Comparison of ENCODE assay signal across 26 cellular contexts in genomic region chr2:226556050-226556449, GRCh38.
"Had no signal": no experiment of that assay in that cellular context is flagged by ENCODE, and none has a peak within 500 bp of the region (broad histone marks: within the 10 kb centered on the region; RNA-seq: fewer than 3 reads in every experiment).

No MANE protein-coding gene starts in this region.

- H3K4me1 Mint-ChIP-seq: activated B cell treated with CpG ODN at 0.5 μM for 24 hours; activated CD8-positive, alpha-beta memory T cell treated with anti-CD3 and anti-CD28 coated beads, Interleukin-2, amount 10 ng/mL, durations not matched to agents 7 days and 5 days; naive B cell; nephron progenitor cell; stimulated activated memory B cell treated with anti-CD40 and anti-IgM and Interleukin-4, amounts not matched to agents 10 μg/mL and 1 μg/mL and 100 μg/mL, for 72 hours; stimulated activated naive CD8-positive, alpha-beta T cell treated with anti-CD3 and anti-CD28 coated beads, Interleukin-15, amount 100 ng/mL, for 72 hours had no signal

- H3K9me3 ChIP-seq: body of pancreas, esophagus muscularis mucosa, neutrophil, ovary had no signal

- H3K4me1 ChIP-seq: body of pancreas, esophagus muscularis mucosa had no signal

- H3K27me3 ChIP-seq: body of pancreas, esophagus muscularis mucosa, neutrophil, ovary had no signal

- H3K27ac Mint-ChIP-seq: activated B cell treated with CpG ODN at 0.5 μM for 24 hours; activated CD8-positive, alpha-beta memory T cell treated with anti-CD3 and anti-CD28 coated beads, Interleukin-2, amount 10 ng/mL, durations not matched to agents 7 days and 5 days; activated CD8-positive, alpha-beta T cell treated with anti-CD3 and anti-CD28 coated beads, Interleukin-2, amount 10 ng/mL, durations not matched to agents 7 days and 5 days; activated naive CD4-positive, alpha-beta T cell treated with anti-CD3 and anti-CD28 coated beads, Interleukin-2, amount 50 U/mL, for 72 hours; activated T-cell treated with anti-CD3 and anti-CD28 coated beads, Interleukin-2, amount 50 U/mL, for 72 hours; naive B cell; nephron progenitor cell; progenitor cell of endocrine pancreas; stimulated activated memory B cell treated with anti-CD40 and anti-IgM and Interleukin-4, amounts not matched to agents 10 μg/mL and 1 μg/mL and 100 μg/mL, for 72 hours; stimulated activated naive CD8-positive, alpha-beta T cell treated with anti-CD3 and anti-CD28 coated beads, Interleukin-15, amount 100 ng/mL, for 72 hours; type B pancreatic cell had no signal

- H3K4me3 Mint-ChIP-seq: activated B cell treated with CpG ODN at 0.5 μM for 24 hours; activated CD8-positive, alpha-beta memory T cell treated with anti-CD3 and anti-CD28 coated beads, Interleukin-2, amount 10 ng/mL, durations not matched to agents 7 days and 5 days; activated CD8-positive, alpha-beta T cell treated with anti-CD3 and anti-CD28 coated beads, Interleukin-2, amount 10 ng/mL, durations not matched to agents 7 days and 5 days; activated T-cell treated with anti-CD3 and anti-CD28 coated beads, Interleukin-2, amount 50 U/mL, for 72 hours; naive B cell; nephron progenitor cell; stimulated activated memory B cell treated with anti-CD40 and anti-IgM and Interleukin-4, amounts not matched to agents 10 μg/mL and 1 μg/mL and 100 μg/mL, for 72 hours; stimulated activated naive CD8-positive, alpha-beta T cell treated with anti-CD3 and anti-CD28 coated beads, Interleukin-15, amount 100 ng/mL, for 72 hours; type B pancreatic cell had no signal

- DNase-seq: activated B cell treated with CpG ODN at 0.5 μM for 24 hours; activated CD8-positive, alpha-beta memory T cell treated with anti-CD3 and anti-CD28 coated beads, Interleukin-2, amount 10 ng/mL, durations not matched to agents 7 days and 5 days; activated CD8-positive, alpha-beta T cell treated with anti-CD3 and anti-CD28 coated beads, Interleukin-2, amount 10 ng/mL, durations not matched to agents 7 days and 5 days; activated naive CD4-positive, alpha-beta T cell; activated T-cell treated with anti-CD3 and anti-CD28 coated beads, Interleukin-2, amount 50 U/mL, for 72 hours; body of pancreas; dermis blood vessel endothelial cell; effector CD4-positive, alpha-beta T cell; islet precursor cell; left ventricle myocardium superior; naive B cell; nephron progenitor cell; ovary; small intestine; stimulated activated CD4-positive, alpha-beta T cell treated with anti-CD3 and anti-CD28 coated beads, Interleukin-4, amount 100 ng/mL, for 4 hours; stimulated activated CD8-positive, alpha-beta memory T cell treated with anti-CD3 and anti-CD28 coated beads, Interleukin-4, amount 100 ng/mL, for 48 hours; stimulated activated naive CD8-positive, alpha-beta T cell treated with anti-CD3 and anti-CD28 coated beads, Interleukin-15, amount 100 ng/mL, for 72 hours; substantia nigra; T-helper 2 cell had no signal

- H3K27ac ChIP-seq: body of pancreas, esophagus muscularis mucosa, neutrophil, ovary had no signal

- H3K36me3 ChIP-seq: esophagus muscularis mucosa, neutrophil, ovary had no signal

- ATAC-seq: activated CD8-positive, alpha-beta memory T cell treated with anti-CD3 and anti-CD28 coated beads, Interleukin-2, amount 10 ng/mL, durations not matched to agents 7 days and 5 days; activated CD8-positive, alpha-beta T cell treated with anti-CD3 and anti-CD28 coated beads, Interleukin-2, amount 10 ng/mL, durations not matched to agents 7 days and 5 days; activated naive CD4-positive, alpha-beta T cell treated with anti-CD3 and anti-CD28 coated beads, Interleukin-2, amount 50 U/mL, for 72 hours; activated T-cell treated with anti-CD3 and anti-CD28 coated beads, Interleukin-2, amount 50 U/mL, for 72 hours; body of pancreas; left ventricle myocardium superior; sciatic nerve; stimulated activated memory B cell treated with anti-CD40 and anti-IgM and Interleukin-4, amounts not matched to agents 10 μg/mL and 1 μg/mL and 100 μg/mL, for 72 hours; stimulated activated naive CD8-positive, alpha-beta T cell treated with anti-CD3 and anti-CD28 coated beads, Interleukin-15, amount 100 ng/mL, for 72 hours had no signal

- H3K9me3 Mint-ChIP-seq: activated B cell treated with CpG ODN at 0.5 μM for 24 hours; activated naive CD4-positive, alpha-beta T cell treated with anti-CD3 and anti-CD28 coated beads, Interleukin-2, amount 50 U/mL, for 72 hours; activated T-cell treated with anti-CD3 and anti-CD28 coated beads, Interleukin-2, amount 50 U/mL, for 72 hours; naive B cell; nephron progenitor cell; stimulated activated memory B cell treated with anti-CD40 and anti-IgM and Interleukin-4, amounts not matched to agents 10 μg/mL and 1 μg/mL and 100 μg/mL, for 72 hours; stimulated activated naive CD8-positive, alpha-beta T cell treated with anti-CD3 and anti-CD28 coated beads, Interleukin-15, amount 100 ng/mL, for 72 hours; type B pancreatic cell had no signal

- H3K36me3 Mint-ChIP-seq: activated CD8-positive, alpha-beta memory T cell treated with anti-CD3 and anti-CD28 coated beads, Interleukin-2, amount 10 ng/mL, durations not matched to agents 7 days and 5 days; activated naive CD4-positive, alpha-beta T cell treated with anti-CD3 and anti-CD28 coated beads, Interleukin-2, amount 50 U/mL, for 72 hours; naive B cell; stimulated activated memory B cell treated with anti-CD40 and anti-IgM and Interleukin-4, amounts not matched to agents 10 μg/mL and 1 μg/mL and 100 μg/mL, for 72 hours; type B pancreatic cell had no signal

- H3K4me3 ChIP-seq: body of pancreas, esophagus muscularis mucosa, ovary had no signal

- H3K27me3 Mint-ChIP-seq: progenitor cell of endocrine pancreas, type B pancreatic cell had no signal
